In the genomic region with DNA sequence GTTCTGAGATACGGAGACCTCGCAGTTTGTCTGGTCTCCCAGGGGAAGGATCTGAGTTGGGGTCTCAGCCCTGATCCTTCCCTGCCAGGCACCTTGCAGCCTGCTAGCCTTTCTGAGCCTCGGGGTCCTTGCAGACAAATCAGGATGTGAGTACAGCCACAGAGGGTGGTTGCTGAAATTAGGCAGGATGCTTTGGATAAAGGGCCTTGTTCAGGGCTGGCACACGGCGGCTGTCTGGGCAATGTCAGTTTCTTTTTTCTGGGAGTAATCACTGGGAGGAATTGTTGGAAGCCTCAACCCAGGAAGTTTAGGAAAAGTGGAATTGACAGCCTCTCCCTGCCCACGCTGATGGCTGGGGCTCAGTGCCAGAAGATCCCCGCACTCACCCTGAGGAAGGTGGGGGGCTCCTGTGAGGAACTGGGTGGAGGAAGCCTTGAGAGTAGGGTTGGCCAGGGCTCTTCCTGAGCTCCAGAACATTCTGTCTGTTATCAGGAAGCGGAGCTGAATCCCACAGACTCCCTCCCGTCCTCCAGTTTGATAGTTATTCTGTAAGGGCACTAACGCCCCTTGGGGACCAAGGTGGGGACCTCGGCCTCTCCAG, we compare ENCODE assay signal across 20 cellular contexts. TPM values are rescaled to one million over a fixed set of nuclear protein-coding genes. Genes with fewer than 3 reads are reported as not detected.
DNase-seq lines count a peak whose midpoint lies in the region; ATAC-seq lines count a peak whose summit lies in the region.
"Had no signal": no experiment of that assay in that cellular context is flagged by ENCODE, and none has a peak within 500 bp of the region (broad histone marks: within the 10 kb centered on the region; RNA-seq: fewer than 3 reads in every experiment).

No MANE protein-coding gene starts in this region.

- H3K27me3 ChIP-seq in right cardiac atrium (ENCODE audit: control insufficient read depth, insufficient read depth), result no peaks in the 10 kb centered on the region

- peaks cover 77% of the 10 kb centered on the region for H3K36me3 Mint-ChIP-seq in activated T-helper 1 cell treated with anti-CD3 and anti-CD28 coated beads, Interleukin-12 subunit alpha, Interleukin-12 subunit beta, Interleukin-2, Interleukin-4 antibody, amounts not matched to agents 30 ng/mL and 10 ng/mL and 1 ng/mL, durations not matched to agents 14 hours and 24 hours and 36 hours (ENCODE audit: low read depth)
- H3K36me3 Mint-ChIP-seq in stimulated activated naive B cell treated with anti-CD40 and anti-IgM and Interleukin-4, amounts not matched to agents 10 μg/mL and 1 μg/mL and 100 μg/mL, for 72 hours, result peaks cover 58 to 85% of the 10 kb centered on the region in 2 donors

- H3K27ac Mint-ChIP-seq in activated T-helper 1 cell treated with anti-CD3 and anti-CD28 coated beads, Interleukin-12 subunit alpha, Interleukin-12 subunit beta, Interleukin-2, Interleukin-4 antibody, amounts not matched to agents 30 ng/mL and 10 ng/mL and 1 ng/mL, durations not matched to agents 14 hours and 24 hours and 36 hours, result peak overlapping the region; percentile 29
- peak overlapping the region; percentile 75 for H3K27ac Mint-ChIP-seq in stimulated activated naive B cell treated with anti-CD40 and anti-IgM and Interleukin-4, amounts not matched to agents 10 μg/mL and 1 μg/mL and 100 μg/mL, for 72 hours

- intact Hi-C loops in activated T-helper 1 cell treated with anti-CD3 and anti-CD28 coated beads, Interleukin-12 subunit alpha, Interleukin-12 subunit beta, Interleukin-2, Interleukin-4 antibody, amounts not matched to agents 30 ng/mL and 10 ng/mL and 1 ng/mL, durations not matched to agents 14 hours and 24 hours and 36 hours (cut with micrococcal nuclease), result no loop called here
- intact Hi-C loops in right cardiac atrium (cut with DNase I), result loop anchor here in 2 of 4 donors (5.0 to 10.0 kb wide), 2 partner anchors 36 to 308 kb away; partner anchors contain the start of gene CD82 (in 1 of the 2)
- intact Hi-C loops in posterior cingulate gyrus (cut with DNase I), result no loop called here

- H3K27ac ChIP-seq in right cardiac atrium (ENCODE audit: low read length), result peak overlapping the region; percentile 15
- H3K27ac ChIP-seq: 22Rv1 had no signal

- no peak overlapping the region for H3K4me3 Mint-ChIP-seq in activated T-helper 1 cell treated with anti-CD3 and anti-CD28 coated beads, Interleukin-12 subunit alpha, Interleukin-12 subunit beta, Interleukin-2, Interleukin-4 antibody, amounts not matched to agents 30 ng/mL and 10 ng/mL and 1 ng/mL, durations not matched to agents 14 hours and 24 hours and 36 hours
- no peak overlapping the region for H3K4me3 Mint-ChIP-seq in stimulated activated naive B cell treated with anti-CD40 and anti-IgM and Interleukin-4, amounts not matched to agents 10 μg/mL and 1 μg/mL and 100 μg/mL, for 72 hours

- 41% methylated on average over 11 of the region's 11 CpGs for WGBS in right cardiac atrium

- H3K4me3 ChIP-seq in right cardiac atrium (ENCODE audit: low read length), result no peak overlapping the region
- H3K4me3 ChIP-seq: K562 had no signal

- no peaks in the 10 kb centered on the region for H3K27me3 Mint-ChIP-seq in activated T-helper 1 cell treated with anti-CD3 and anti-CD28 coated beads, Interleukin-12 subunit alpha, Interleukin-12 subunit beta, Interleukin-2, Interleukin-4 antibody, amounts not matched to agents 30 ng/mL and 10 ng/mL and 1 ng/mL, durations not matched to agents 14 hours and 24 hours and 36 hours (ENCODE audit: insufficient read depth)
- no peaks in the 10 kb centered on the region for H3K27me3 Mint-ChIP-seq in stimulated activated naive B cell treated with anti-CD40 and anti-IgM and Interleukin-4, amounts not matched to agents 10 μg/mL and 1 μg/mL and 100 μg/mL, for 72 hours
- H3K27me3 Mint-ChIP-seq: activated naive CD8-positive, alpha-beta T cell had no signal

- peaks cover 71% of the 10 kb centered on the region for H3K4me1 Mint-ChIP-seq in activated T-helper 1 cell treated with anti-CD3 and anti-CD28 coated beads, Interleukin-12 subunit alpha, Interleukin-12 subunit beta, Interleukin-2, Interleukin-4 antibody, amounts not matched to agents 30 ng/mL and 10 ng/mL and 1 ng/mL, durations not matched to agents 14 hours and 24 hours and 36 hours (ENCODE audit: low read depth)
- H3K4me1 Mint-ChIP-seq in stimulated activated naive B cell treated with anti-CD40 and anti-IgM and Interleukin-4, amounts not matched to agents 10 μg/mL and 1 μg/mL and 100 μg/mL, for 72 hours, result peaks cover 74 to 100% of the 10 kb centered on the region in 2 donors

- no peaks in the 10 kb centered on the region for H3K9me3 Mint-ChIP-seq in activated T-helper 1 cell treated with anti-CD3 and anti-CD28 coated beads, Interleukin-12 subunit alpha, Interleukin-12 subunit beta, Interleukin-2, Interleukin-4 antibody, amounts not matched to agents 30 ng/mL and 10 ng/mL and 1 ng/mL, durations not matched to agents 14 hours and 24 hours and 36 hours
- no peaks in the 10 kb centered on the region for H3K9me3 Mint-ChIP-seq in stimulated activated naive B cell treated with anti-CD40 and anti-IgM and Interleukin-4, amounts not matched to agents 10 μg/mL and 1 μg/mL and 100 μg/mL, for 72 hours

- no peaks in the 10 kb centered on the region for H3K9me3 ChIP-seq in right cardiac atrium (ENCODE audit: control insufficient read depth, low read length)

- peak; percentile 12 to 59 for ATAC-seq in right cardiac atrium
- no peak for ATAC-seq in stimulated activated naive B cell treated with anti-CD40 and anti-IgM and Interleukin-4, amounts not matched to agents 10 μg/mL and 1 μg/mL and 100 μg/mL, for 72 hours (replicated peaks)
- ATAC-seq: esophagus mucosa, K562 had no signal

- DNase-seq in DMS79 treated with DMSO at 0.1 percent for 48 hours (lab: John Stamatoyannopoulos, UW) (peak; percentile 70), DMS79 (lab: John Stamatoyannopoulos, UW) (no peak), right cardiac atrium (peak in 1 of 3 donors; percentile 63), NCI-H526 treated with DMSO at 0.1 percent for 48 hours (lab: John Stamatoyannopoulos, UW) (no peak), germinal center (ENCODE audit: low spot score) (no peak), posterior cingulate gyrus (no peak)
- DNase-seq in activated T-helper 1 cell treated with anti-CD3 and anti-CD28 coated beads, Interleukin-12 subunit alpha, Interleukin-12 subunit beta, Interleukin-2, Interleukin-4 antibody, amounts not matched to agents 30 ng/mL and 10 ng/mL and 1 ng/mL, durations not matched to agents 14 hours and 24 hours and 36 hours (ENCODE audit: low spot score), result no peak
- no peak for DNase-seq in stimulated activated naive B cell treated with anti-CD40 and anti-IgM and Interleukin-4, amounts not matched to agents 10 μg/mL and 1 μg/mL and 100 μg/mL, for 72 hours
- DNase-seq: DMS 273 treated with DMSO at 0.1 percent for 48 hours; MV-4-11; NCI-H2029; NCI-H510A; SHP77 treated with DMSO at 0.1 percent for 48 hours; stimulated activated CD4-positive, alpha-beta T cell treated with anti-CD3 and anti-CD28 coated beads, Interleukin-4, amount 100 ng/mL, for 24 hours; stimulated activated CD8-positive, alpha-beta memory T cell treated with anti-CD3 and anti-CD28 coated beads, Interleukin-4, amount 100 ng/mL, for 48 hours; trophoblast cell had no signal

- peaks cover 2% of the 10 kb centered on the region for H3K4me1 ChIP-seq in right cardiac atrium (ENCODE audit: control insufficient read depth, insufficient read depth, low read length)

RNA-seq across cellular contexts. Expression of gene CD82, which starts 37.4 kb away (rescaled TPM):
- total RNA-seq in activated T-helper 1 cell treated with anti-CD3 and anti-CD28 coated beads, Interleukin-12 subunit alpha, Interleukin-12 subunit beta, Interleukin-2, Interleukin-4 antibody, amounts not matched to agents 30 ng/mL and 10 ng/mL and 1 ng/mL, durations not matched to agents 14 hours and 24 hours and 36 hours, result 499 and 500 TPM in 2 replicates
- 10 to 100 TPM; 16.7 to 33.6 (median 27.3) TPM for total RNA-seq in right cardiac atrium
- 23.8 TPM for polyA plus RNA-seq in right cardiac atrium

Comparison
In these comparisons a context has a peak if more than half of its experiments do, and no peak if none do; other contexts are left out.
1. ATAC-seq: peak in right cardiac atrium (2 of 2); none in stimulated activated naive B cell treated with anti-CD40 and anti-IgM and Interleukin-4, amounts not matched to agents 10 μg/mL and 1 μg/mL and 100 μg/mL, for 72 hours (0 of 2).
2. RNA of gene CD82, which starts 37.4 kb away (total RNA-seq): 499 to 500 TPM in activated T-helper 1 cell treated with anti-CD3 and anti-CD28 coated beads, Interleukin-12 subunit alpha, Interleukin-12 subunit beta, Interleukin-2, Interleukin-4 antibody, amounts not matched to agents 30 ng/mL and 10 ng/mL and 1 ng/mL, durations not matched to agents 14 hours and 24 hours and 36 hours; 16.7 to 33.6 TPM in right cardiac atrium; every median in the first group is over 10 times any median in the second.